Comparison of ENCODE assay signal across 8 cellular contexts in genomic region chr7:28853834-28854749, GRCh38.
DNase-seq lines count a peak whose midpoint lies in the region; ATAC-seq and TF ChIP-seq lines count a peak whose summit lies in the region.

No MANE protein-coding gene starts in this region.

- peak; percentile 97 for ATAC-seq in GM21367 (IDR thresholded peaks at IDR 0.05; ENCODE audit: unreplicated experiment)
- peak; percentile 70 to 98 (median 89) for ATAC-seq in natural killer cell

- no peaks in the 10 kb centered on the region for H3K79me2 ChIP-seq in OCI-LY7 (ENCODE audit: insufficient read depth, low read depth, low read length)

- H3K27ac ChIP-seq in OCI-LY7 (ENCODE audit: low read depth, low read length, poor library complexity, severe bottlenecking) = no peak overlapping the region

- CTCF ChIA-PET in OCI-LY7 (lab: Charles Lee; ENCODE audit: unreplicated experiment) = interaction anchor here (0.5 kb wide), 1 partner anchor 330 kb away, joined by 4 read pairs; no protein-coding TSS in a partner anchor

- H3K27ac Mint-ChIP-seq in activated T-cell treated with anti-CD3 and anti-CD28 coated beads, Interleukin-2, amount 50 U/mL, for 24 hours = no peak overlapping the region
- no peak overlapping the region for H3K27ac Mint-ChIP-seq in natural killer cell

- H3K36me3 Mint-ChIP-seq in activated T-cell treated with anti-CD3 and anti-CD28 coated beads, Interleukin-2, amount 50 U/mL, for 24 hours (ENCODE audit: low read depth) = no peaks in the 10 kb centered on the region
- no peaks in the 10 kb centered on the region for H3K36me3 Mint-ChIP-seq in natural killer cell

- H3K9me2 ChIP-seq in OCI-LY7 (ENCODE audit: insufficient read depth, low read length) = no peaks in the 10 kb centered on the region

- H4K20me1 ChIP-seq in OCI-LY7 (ENCODE audit: insufficient read depth, low read length) = no peaks in the 10 kb centered on the region

- H3K4me1 Mint-ChIP-seq in activated T-cell treated with anti-CD3 and anti-CD28 coated beads, Interleukin-2, amount 50 U/mL, for 24 hours (ENCODE audit: low read depth) = peaks cover 13% of the 10 kb centered on the region
- H3K4me1 Mint-ChIP-seq in natural killer cell = peaks cover 7 to 15% of the 10 kb centered on the region in 2 donors

- H3K4me2 ChIP-seq in OCI-LY7 (ENCODE audit: low read length) = peak overlapping the region; percentile 71

- H2AFZ ChIP-seq in OCI-LY7 (ENCODE audit: low read length) = peak overlapping the region; percentile 55; the same call in 1 of the 2 replicates

- TF ChIP-seq CTCF in OCI-LY7 (conservative IDR thresholded peaks at IDR 0.05; ENCODE audit: low read length) = peak; percentile 84
- peak; percentile 76 for TF ChIP-seq CTCF in fibroblast of pulmonary artery (IDR thresholded peaks at IDR 0.05; ENCODE audit: low read length, missing control alignments)
- peak; percentile 67 for TF ChIP-seq CTCF in natural killer cell (IDR thresholded peaks at IDR 0.05)

- peak overlapping the region; percentile 64 for H3K4me3 Mint-ChIP-seq in activated T-cell treated with anti-CD3 and anti-CD28 coated beads, Interleukin-2, amount 50 U/mL, for 24 hours
- peak overlapping the region; percentile 83 for H3K4me3 Mint-ChIP-seq in natural killer cell

- intact Hi-C loops in OCI-LY7 (cut with micrococcal nuclease; ENCODE audit: unreplicated experiment) (loop anchor here (1.0 to 5.0 kb wide), 4 partner anchors 47 to 465 kb away; no protein-coding TSS in a partner anchor), natural killer cell (cut with micrococcal nuclease) (loop anchor here (2.0 to 10.0 kb wide), 3 partner anchors 459 to 792 kb away; no protein-coding TSS in a partner anchor)

- H3K4me3 ChIP-seq in OCI-LY7 (ENCODE audit: low read depth, low read length, poor library complexity, severe bottlenecking) (peak overlapping the region; percentile 45), fibroblast of pulmonary artery (replicated peaks; ENCODE audit: low read depth, low read length) (peak overlapping the region; percentile 50)

- no peaks in the 10 kb centered on the region for H3K9me3 Mint-ChIP-seq in activated T-cell treated with anti-CD3 and anti-CD28 coated beads, Interleukin-2, amount 50 U/mL, for 24 hours
- H3K9me3 Mint-ChIP-seq in natural killer cell = no peaks in the 10 kb centered on the region

- in situ Hi-C loops in Caki2 (cut with HindIII; ENCODE audit: low pct_unique_long_range_greater_than_20kb, low sequenced_read_pairs) = no loop called here

- DNase-seq in Caki2 (ENCODE audit: low read depth) (peak; percentile 92), HT1080 (ENCODE audit: low read depth) (peak; percentile 37), OCI-LY7 (ENCODE audit: low spot score) (peak; percentile 72), fibroblast of pulmonary artery (ENCODE audit: low read depth) (peak; percentile 57), natural killer cell (peak; percentile 58)
- DNase-seq in activated T-cell treated with anti-CD3 and anti-CD28 coated beads, Interleukin-2, amount 50 U/mL, for 24 hours = peak; percentile 87
- DNase-seq in stimulated activated naive CD4-positive, alpha-beta T cell (lab: John Stamatoyannopoulos, UW) = peak; percentile 4 to 57 (median 32)

- H3K27me3 Mint-ChIP-seq in activated T-cell treated with anti-CD3 and anti-CD28 coated beads, Interleukin-2, amount 50 U/mL, for 24 hours = peaks cover 76% of the 10 kb centered on the region
- peaks cover 52 to 70% of the 10 kb centered on the region in 2 donors for H3K27me3 Mint-ChIP-seq in natural killer cell (ENCODE audit: low read depth in 2 of 2)

- no peaks in the 10 kb centered on the region for H3K9me3 ChIP-seq in OCI-LY7 (ENCODE audit: low read length)

- POLR2A ChIA-PET in OCI-LY7 (lab: Charles Lee) = interaction anchor here (0.6 kb wide), 2 partner anchors 38 to 405 kb away, joined by 3 to 4 read pairs; no protein-coding TSS in a partner anchor

- peaks cover 7% of the 10 kb centered on the region for H3K4me1 ChIP-seq in OCI-LY7 (ENCODE audit: insufficient read depth, low read length, poor library complexity, severe bottlenecking)

- no TSS peak for BruUV-seq in OCI-LY7 (replicated peaks; lab: Mats Ljungman, UMichigan)

- H3K36me3 ChIP-seq in OCI-LY7 (ENCODE audit: insufficient read depth, low read length) = no peaks in the 10 kb centered on the region

Comparison
In these comparisons a context has a peak if more than half of its experiments do, and no peak if none do; other contexts are left out.
1. DNase-seq: peak in every context shown above with its lines; median percentile 92 in Caki2; 87 in activated T-cell treated with anti-CD3 and anti-CD28 coated beads, Interleukin-2, amount 50 U/mL, for 24 hours; 72 in OCI-LY7; 58 in natural killer cell; 57 in fibroblast of pulmonary artery; 37 in HT1080; 32 in stimulated activated naive CD4-positive, alpha-beta T cell.